In genomic region chr2:182097571-182097970, GRCh38 we compare ENCODE assay signal across 26 cellular contexts.
"Had no signal": no experiment of that assay in that cellular context is flagged by ENCODE, and none has a peak within 500 bp of the region (broad histone marks: within the 10 kb centered on the region; RNA-seq: fewer than 3 reads in every experiment).

No MANE protein-coding gene starts in this region.

- H3K9me3 ChIP-seq: MG63 had no signal

- H3K27me3 ChIP-seq: brain microvascular endothelial cell, cardiac muscle cell, MG63 had no signal

- DNase-seq: activated B cell treated with CpG ODN at 0.5 μM for 24 hours; activated CD4-positive, alpha-beta T cell treated with anti-CD3 and anti-CD28 coated beads for 1 hour; activated CD4-positive, alpha-beta T cell treated with anti-CD3 and anti-CD28 coated beads, Interleukin-2, amount 10 ng/mL, durations not matched to agents 24 days and 14 days; activated CD4-positive, alpha-beta T cell treated with anti-CD3 and anti-CD28 coated beads, Interleukin-2, amount 50 U/mL, for 48 hours; activated CD8-positive, alpha-beta memory T cell treated with anti-CD3 and anti-CD28 coated beads, Interleukin-2, amount 10 ng/mL, durations not matched to agents 7 days and 5 days; activated effector memory CD4-positive, alpha-beta T cell treated with Interleukin-2 at 50 U/mL for 16 hours; activated naive CD4-positive, alpha-beta T cell treated with Interleukin-2 at 50 U/mL for 16 hours; activated naive CD8-positive, alpha-beta T cell treated with anti-CD3 and anti-CD28 coated beads, Interleukin-2, amount 50 U/mL, for 24 hours; activated T-cell treated with anti-CD3 and anti-CD28 coated beads, Interleukin-2, amount 50 U/mL, for 24 hours; amniotic stem cell; brain microvascular endothelial cell; MG63; NCI-H1092; NCI-H1417; NCI-H1930; NCI-H2171; NCI-H2227 treated with DMSO at 0.1 percent for 48 hours; NCI-H446 treated with DMSO at 0.1 percent for 48 hours; NCI-H524 treated with DMSO at 0.1 percent for 48 hours; NCI-H748 treated with DMSO at 0.1 percent for 48 hours; RPMI8226; T-cell; T-helper 2 cell; T1000 had no signal

- H3K27ac ChIP-seq: brain microvascular endothelial cell, cardiac muscle cell, SK-N-MC had no signal

- H3K4me3 ChIP-seq: cardiac muscle cell, MG63, SK-N-MC had no signal

- H3K36me3 ChIP-seq: brain microvascular endothelial cell, cardiac muscle cell, MG63 had no signal
